Comparison of ENCODE assay signal across 16 cellular contexts in genomic region chr13:63773476-63773875, GRCh38.
DNase-seq lines count a peak whose midpoint lies in the region; ATAC-seq and TF ChIP-seq lines count a peak whose summit lies in the region.
"Had no signal": no experiment of that assay in that cellular context is flagged by ENCODE, and none has a peak within 500 bp of the region (broad histone marks: within the 10 kb centered on the region; RNA-seq: fewer than 3 reads in every experiment).

No MANE protein-coding gene starts in this region.

- intact Hi-C loops in MCF 10A (cut with micrococcal nuclease), result no loop called here
- intact Hi-C loops in mammary epithelial cell (cut with micrococcal nuclease), result no loop called here
- intact Hi-C loops in Right ventricle myocardium inferior (cut with DNase I), result no loop called here

- no peak overlapping the region for H2AFZ ChIP-seq in mammary epithelial cell (ENCODE audit: low read depth, low read length)

- no TSS peak for BruUV-seq in MCF 10A (replicated peaks; lab: Mats Ljungman, UMichigan)
- BruUV-seq in mammary epithelial cell (replicated peaks; lab: Mats Ljungman, UMichigan), result no TSS peak

- in situ Hi-C loops in mammary epithelial cell (cut with MboI; ENCODE audit: low sequenced_read_pairs in 2 of 2), result no loop called here

- no peak overlapping the region for H3K4me2 ChIP-seq in mammary epithelial cell (ENCODE audit: insufficient read depth, low read depth, low read length)

- CTCF ChIA-PET in MCF 10A (lab: Yijun Ruan, JAX) (no interaction called here), mammary epithelial cell (lab: Charles Lee; ENCODE audit: low non-redundant PET) (no interaction called here)

- no peaks in the 10 kb centered on the region for H3K4me1 ChIP-seq in mammary epithelial cell (ENCODE audit: insufficient read depth, low read length)
- H3K4me1 ChIP-seq in SJCRH30, result no peaks in the 10 kb centered on the region

- H3K4me3 Mint-ChIP-seq in MCF 10A (ENCODE audit: unreplicated experiment), result no peak overlapping the region
- no peak overlapping the region for H3K4me3 Mint-ChIP-seq in mesothelial cell of epicardium
- H3K4me3 Mint-ChIP-seq: CD4-positive, alpha-beta T cell had no signal

- H3K36me3 Mint-ChIP-seq in MCF 10A (ENCODE audit: insufficient read depth, unreplicated experiment), result no peaks in the 10 kb centered on the region
- no peaks in the 10 kb centered on the region for H3K36me3 Mint-ChIP-seq in mesothelial cell of epicardium

- H3K27me3 ChIP-seq in mammary epithelial cell (ENCODE audit: insufficient read depth, low read length) (no peaks in the 10 kb centered on the region), SJCRH30 (no peaks in the 10 kb centered on the region)

- no peaks in the 10 kb centered on the region for H4K20me1 ChIP-seq in mammary epithelial cell (ENCODE audit: insufficient read depth, low read length)

- dilution Hi-C loops in mammary epithelial cell (cut with HindIII; ENCODE audit: low sequenced_read_pairs), result no loop called here

- no peak for ATAC-seq in Right ventricle myocardium inferior
- ATAC-seq: HCT116, K562 had no signal

- H3K27ac ChIP-seq in mammary epithelial cell (ENCODE audit: insufficient read depth, low read depth, low read length), result no peak overlapping the region
- no peak overlapping the region for H3K27ac ChIP-seq in SJCRH30
- H3K27ac ChIP-seq: 22Rv1 had no signal

- POLR2A ChIA-PET in MCF 10A (lab: Yijun Ruan, JAX), result interaction anchor here (0.7 kb wide), 1 partner anchor 310 kb away, joined by 3 read pairs; no protein-coding TSS in a partner anchor

- 0% methylated on average over 3 of the region's 3 CpGs for WGBS in mammary epithelial cell (ENCODE audit: low coverage, missing lambda C conversion rate)

- no peak for TF ChIP-seq CTCF in MCF 10A (IDR thresholded peaks at IDR 0.05; ENCODE audit: unreplicated experiment)
- TF ChIP-seq CTCF in mammary epithelial cell (conservative IDR thresholded peaks at IDR 0.05 in 1 of 2, IDR thresholded peaks at IDR 0.05 in 1 of 2; ENCODE audit: extremely low read depth in 1 of 2, insufficient read depth in 1 of 2, low read depth in 1 of 2, low read length in 2 of 2), result no peak
- no peak for TF ChIP-seq CTCF in mesothelial cell of epicardium (IDR thresholded peaks at IDR 0.05; ENCODE audit: unreplicated experiment)

- H3K9ac ChIP-seq in mammary epithelial cell (ENCODE audit: insufficient read depth, low read length), result no peak overlapping the region

- H3K9me3 Mint-ChIP-seq in MCF 10A (ENCODE audit: unreplicated experiment) (no peaks in the 10 kb centered on the region), mesothelial cell of epicardium (peaks cover 12% of the 10 kb centered on the region)

- H3K27me3 Mint-ChIP-seq in MCF 10A (ENCODE audit: insufficient read depth, unreplicated experiment) (peaks cover 16% of the 10 kb centered on the region), mesothelial cell of epicardium (ENCODE audit: low read depth) (no peaks in the 10 kb centered on the region)
- H3K27me3 Mint-ChIP-seq: CD4-positive, alpha-beta T cell had no signal

- DNase-seq in MCF 10A (ENCODE audit: unreplicated experiment), result peak; percentile 11
- DNase-seq in mammary epithelial cell, result no peak
- DNase-seq in SJCRH30, result peak; percentile 2 to 5
- no peak for DNase-seq in mesothelial cell of epicardium (ENCODE audit: low spot score in 2 of 2, unreplicated experiment in 2 of 2)
- no peak for DNase-seq in Right ventricle myocardium inferior (ENCODE audit: missing footprints)
- no peak for DNase-seq in germinal center (ENCODE audit: low spot score)
- DNase-seq in stimulated activated CD4-positive, alpha-beta T cell treated with anti-CD3 and anti-CD28 coated beads, Interleukin-12 subunit alpha, Interleukin-12 subunit beta, amount 100 ng/mL, for 4 hours, result no peak
- DNase-seq: C1 segment of cervical spinal cord; Calu3; CD4-positive, alpha-beta T cell; DMS 273 treated with DMSO at 0.1 percent for 48 hours; DMS79; GDM1 had no signal

- no peak overlapping the region for H3K27ac Mint-ChIP-seq in MCF 10A (ENCODE audit: low read depth, unreplicated experiment)
- peak overlapping the region; percentile 25 for H3K27ac Mint-ChIP-seq in mesothelial cell of epicardium
- H3K27ac Mint-ChIP-seq: CD4-positive, alpha-beta T cell had no signal

- H3K9me3 ChIP-seq in mammary epithelial cell (replicated peaks; ENCODE audit: insufficient read depth, low read length) (no peaks in the 10 kb centered on the region), SJCRH30 (replicated peaks) (no peaks in the 10 kb centered on the region)

- no peaks in the 10 kb centered on the region for H3K79me2 ChIP-seq in mammary epithelial cell (ENCODE audit: insufficient read depth, low read length)

- H3K4me3 ChIP-seq in mammary epithelial cell (replicated peaks in 1 of 3; ENCODE audit: insufficient read depth in 1 of 3, low read depth in 2 of 3, low read length in 3 of 3) (no peak overlapping the region), SJCRH30 (no peak overlapping the region)
- H3K4me3 ChIP-seq: K562 had no signal

- peaks cover 12% of the 10 kb centered on the region for H3K4me1 Mint-ChIP-seq in MCF 10A (ENCODE audit: insufficient read depth, unreplicated experiment)
- peaks cover 9% of the 10 kb centered on the region for H3K4me1 Mint-ChIP-seq in mesothelial cell of epicardium

- no peaks in the 10 kb centered on the region for H3K36me3 ChIP-seq in mammary epithelial cell (ENCODE audit: insufficient read depth, low read length)
- H3K36me3 ChIP-seq in SJCRH30, result no peaks in the 10 kb centered on the region

Comparison
In these comparisons a context has a peak if more than half of its experiments do, and no peak if none do; other contexts are left out.
1. DNase-seq: peak in MCF 10A (single experiment) and SJCRH30 (2 of 2); none in mammary epithelial cell (single experiment), mesothelial cell of epicardium (0 of 2), Right ventricle myocardium inferior (single experiment), germinal center (single experiment) and stimulated activated CD4-positive, alpha-beta T cell treated with anti-CD3 and anti-CD28 coated beads, Interleukin-12 subunit alpha, Interleukin-12 subunit beta, amount 100 ng/mL, for 4 hours (single experiment).